In genomic region chr9:93091453-93092081, GRCh38 we compare ENCODE assay signal across 1 cellular context.
TF ChIP-seq lines count a peak whose summit lies in the region.

No MANE protein-coding gene starts in this region.

TF ChIP-seq in GM12878, 131 proteins besides CTCF, POLR2A, EP300 and RAD21 (continued from another document and continues in another):
- TF ChIP-seq MXI1 (IDR thresholded peaks at IDR 0.05; ENCODE audit: low read depth, low read length) (no peak), SUPT20H (IDR thresholded peaks at IDR 0.05; ENCODE audit: borderline replicate concordance, control insufficient read depth, low read depth, low read length) (no peak), PML (IDR thresholded peaks at IDR 0.05; ENCODE audit: low read length) (no peak), BCL3 (IDR thresholded peaks at IDR 0.05; ENCODE audit: borderline replicate concordance, insufficient read depth, low read depth, low read length, poor library complexity, severe bottlenecking) (no peak), MTA2 (IDR thresholded peaks at IDR 0.05; ENCODE audit: low read depth) (no peak), TAF1 (IDR thresholded peaks at IDR 0.05; ENCODE audit: borderline replicate concordance, low read depth, low read length) (no peak), KDM1A (IDR thresholded peaks at IDR 0.05; ENCODE audit: borderline replicate concordance) (no peak), PAX8 (IDR thresholded peaks at IDR 0.05) (no peak), RAD51 (IDR thresholded peaks at IDR 0.05) (no peak), ASH2L (IDR thresholded peaks at IDR 0.05; ENCODE audit: borderline replicate concordance, low read depth) (no peak), BRCA1 (IDR thresholded peaks at IDR 0.05; ENCODE audit: low read depth, low read length) (no peak), BHLHE40 (IDR thresholded peaks at IDR 0.05; ENCODE audit: borderline replicate concordance in 1 of 2, low read depth in 2 of 2, low read length in 1 of 2) (0 out of 4 replicates have a peak, but pooled peaks of 1 of the 2 experiments have one; percentile 11), PBX3 (IDR thresholded peaks at IDR 0.05; ENCODE audit: insufficient replicate concordance, low read depth, low read length) (no peak), SMARCA5 (IDR thresholded peaks at IDR 0.05) (no peak), BACH1 (IDR thresholded peaks at IDR 0.05; ENCODE audit: borderline replicate concordance) (no peak), POU2F2 (IDR thresholded peaks at IDR 0.05; ENCODE audit: borderline replicate concordance, low read depth, low read length) (no peak), DPF2 (IDR thresholded peaks at IDR 0.05) (0 out of 2 replicates have a peak, but pooled peaks have one; percentile 27), RUNX3 (IDR thresholded peaks at IDR 0.05; ENCODE audit: low read length) (no peak), BMI1 (IDR thresholded peaks at IDR 0.05; ENCODE audit: borderline replicate concordance) (no peak), YBX1 (IDR thresholded peaks at IDR 0.05) (no peak), REST (IDR thresholded peaks at IDR 0.05; ENCODE audit: low read depth, low read length) (no peak), MYB (IDR thresholded peaks at IDR 0.05; ENCODE audit: borderline replicate concordance, low read depth, low read length) (no peak), ZNF384 (IDR thresholded peaks at IDR 0.05; ENCODE audit: borderline replicate concordance, low read depth, low read length) (no peak), ZNF687 (IDR thresholded peaks at IDR 0.05) (no peak), ATF3 (IDR thresholded peaks at IDR 0.05; ENCODE audit: borderline replicate concordance, extremely low read depth, low read depth, low read length) (no peak), BCL11A (IDR thresholded peaks at IDR 0.05; ENCODE audit: low read depth, low read length) (peak; percentile 55; the same call in 1 of the 2 replicates), POLR2AphosphoS2 (IDR thresholded peaks at IDR 0.05; ENCODE audit: low read depth, low read length) (no peak), TBL1XR1 (IDR thresholded peaks at IDR 0.05; ENCODE audit: low read depth, low read length) (no peak), FOXM1 (IDR thresholded peaks at IDR 0.05; ENCODE audit: low read depth, low read length) (no peak), TCF3 (IDR thresholded peaks at IDR 0.05; ENCODE audit: borderline replicate concordance, insufficient read depth, low read depth, low read length) (0 out of 2 replicates have a peak, but pooled peaks have one; percentile 20), NRF1 (conservative IDR thresholded peaks at IDR 0.05; ENCODE audit: low read depth, low read length) (no peak), E2F4 (IDR thresholded peaks at IDR 0.05; ENCODE audit: low read depth, low read length) (no peak), HCFC1 (IDR thresholded peaks at IDR 0.05; ENCODE audit: low read length) (no peak), PAX5 (IDR thresholded peaks at IDR 0.05; ENCODE audit: borderline replicate concordance, low read depth, low read length) (peak; percentile 41; the same call in 1 of the 2 replicates), IKZF2 (IDR thresholded peaks at IDR 0.05) (peak; percentile 66 to 67), SUZ12 (IDR thresholded peaks at IDR 0.05; ENCODE audit: unreplicated experiment) (no peak), HDAC2 (IDR thresholded peaks at IDR 0.05) (no peak), SREBF2 (IDR thresholded peaks at IDR 0.05; ENCODE audit: low read length) (no peak), MAX (IDR thresholded peaks at IDR 0.05; ENCODE audit: low read depth, low read length) (no peak), EED (IDR thresholded peaks at IDR 0.05; ENCODE audit: low read depth) (peak; percentile 86), SMAD1 (IDR thresholded peaks at IDR 0.05; ENCODE audit: low read depth, partially characterized antibody) (no peak)
- TF ChIP-seq, protein P1, sequence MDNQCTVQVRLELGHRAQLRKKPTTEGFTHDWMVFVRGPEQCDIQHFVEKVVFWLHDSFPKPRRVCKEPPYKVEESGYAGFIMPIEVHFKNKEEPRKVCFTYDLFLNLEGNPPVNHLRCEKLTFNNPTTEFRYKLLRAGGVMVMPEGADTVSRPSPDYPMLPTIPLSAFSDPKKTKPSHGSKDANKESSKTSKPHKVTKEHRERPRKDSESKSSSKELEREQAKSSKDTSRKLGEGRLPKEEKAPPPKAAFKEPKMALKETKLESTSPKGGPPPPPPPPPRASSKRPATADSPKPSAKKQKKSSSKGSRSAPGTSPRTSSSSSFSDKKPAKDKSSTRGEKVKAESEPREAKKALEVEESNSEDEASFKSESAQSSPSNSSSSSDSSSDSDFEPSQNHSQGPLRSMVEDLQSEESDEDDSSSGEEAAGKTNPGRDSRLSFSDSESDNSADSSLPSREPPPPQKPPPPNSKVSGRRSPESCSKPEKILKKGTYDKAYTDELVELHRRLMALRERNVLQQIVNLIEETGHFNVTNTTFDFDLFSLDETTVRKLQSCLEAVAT (IDR thresholded peaks at IDR 0.05): no peak; the same call in 1 of the 2 replicates
- TF ChIP-seq, protein P2, sequence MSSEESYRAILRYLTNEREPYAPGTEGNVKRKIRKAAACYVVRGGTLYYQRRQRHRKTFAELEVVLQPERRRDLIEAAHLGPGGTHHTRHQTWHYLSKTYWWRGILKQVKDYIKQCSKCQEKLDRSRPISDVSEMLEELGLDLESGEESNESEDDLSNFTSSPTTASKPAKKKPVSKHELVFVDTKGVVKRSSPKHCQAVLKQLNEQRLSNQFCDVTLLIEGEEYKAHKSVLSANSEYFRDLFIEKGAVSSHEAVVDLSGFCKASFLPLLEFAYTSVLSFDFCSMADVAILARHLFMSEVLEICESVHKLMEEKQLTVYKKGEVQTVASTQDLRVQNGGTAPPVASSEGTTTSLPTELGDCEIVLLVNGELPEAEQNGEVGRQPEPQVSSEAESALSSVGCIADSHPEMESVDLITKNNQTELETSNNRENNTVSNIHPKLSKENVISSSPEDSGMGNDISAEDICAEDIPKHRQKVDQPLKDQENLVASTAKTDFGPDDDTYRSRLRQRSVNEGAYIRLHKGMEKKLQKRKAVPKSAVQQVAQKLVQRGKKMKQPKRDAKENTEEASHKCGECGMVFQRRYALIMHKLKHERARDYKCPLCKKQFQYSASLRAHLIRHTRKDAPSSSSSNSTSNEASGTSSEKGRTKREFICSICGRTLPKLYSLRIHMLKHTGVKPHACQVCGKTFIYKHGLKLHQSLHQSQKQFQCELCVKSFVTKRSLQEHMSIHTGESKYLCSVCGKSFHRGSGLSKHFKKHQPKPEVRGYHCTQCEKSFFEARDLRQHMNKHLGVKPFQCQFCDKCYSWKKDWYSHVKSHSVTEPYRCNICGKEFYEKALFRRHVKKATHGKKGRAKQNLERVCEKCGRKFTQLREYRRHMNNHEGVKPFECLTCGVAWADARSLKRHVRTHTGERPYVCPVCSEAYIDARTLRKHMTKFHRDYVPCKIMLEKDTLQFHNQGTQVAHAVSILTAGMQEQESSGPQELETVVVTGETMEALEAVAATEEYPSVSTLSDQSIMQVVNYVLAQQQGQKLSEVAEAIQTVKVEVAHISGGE (CRISPR knock-in tag; IDR thresholded peaks at IDR 0.05): no peak
- TF ChIP-seq, protein P3, sequence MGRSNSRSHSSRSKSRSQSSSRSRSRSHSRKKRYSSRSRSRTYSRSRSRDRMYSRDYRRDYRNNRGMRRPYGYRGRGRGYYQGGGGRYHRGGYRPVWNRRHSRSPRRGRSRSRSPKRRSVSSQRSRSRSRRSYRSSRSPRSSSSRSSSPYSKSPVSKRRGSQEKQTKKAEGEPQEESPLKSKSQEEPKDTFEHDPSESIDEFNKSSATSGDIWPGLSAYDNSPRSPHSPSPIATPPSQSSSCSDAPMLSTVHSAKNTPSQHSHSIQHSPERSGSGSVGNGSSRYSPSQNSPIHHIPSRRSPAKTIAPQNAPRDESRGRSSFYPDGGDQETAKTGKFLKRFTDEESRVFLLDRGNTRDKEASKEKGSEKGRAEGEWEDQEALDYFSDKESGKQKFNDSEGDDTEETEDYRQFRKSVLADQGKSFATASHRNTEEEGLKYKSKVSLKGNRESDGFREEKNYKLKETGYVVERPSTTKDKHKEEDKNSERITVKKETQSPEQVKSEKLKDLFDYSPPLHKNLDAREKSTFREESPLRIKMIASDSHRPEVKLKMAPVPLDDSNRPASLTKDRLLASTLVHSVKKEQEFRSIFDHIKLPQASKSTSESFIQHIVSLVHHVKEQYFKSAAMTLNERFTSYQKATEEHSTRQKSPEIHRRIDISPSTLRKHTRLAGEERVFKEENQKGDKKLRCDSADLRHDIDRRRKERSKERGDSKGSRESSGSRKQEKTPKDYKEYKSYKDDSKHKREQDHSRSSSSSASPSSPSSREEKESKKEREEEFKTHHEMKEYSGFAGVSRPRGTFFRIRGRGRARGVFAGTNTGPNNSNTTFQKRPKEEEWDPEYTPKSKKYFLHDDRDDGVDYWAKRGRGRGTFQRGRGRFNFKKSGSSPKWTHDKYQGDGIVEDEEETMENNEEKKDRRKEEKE (IDR thresholded peaks at IDR 0.05): no peak
